ENCODE assay signal across 19 cellular contexts in genomic region chr20:1942486-1943266, GRCh38. TPM values are rescaled to one million over a fixed set of nuclear protein-coding genes. Genes with fewer than 3 reads are reported as not detected.
DNase-seq lines count a peak whose midpoint lies in the region; ATAC-seq and TF ChIP-seq lines count a peak whose summit lies in the region.
"Had no signal": no experiment of that assay in that cellular context is flagged by ENCODE, and none has a peak within 500 bp of the region (broad histone marks: within the 10 kb centered on the region; RNA-seq: fewer than 3 reads in every experiment).

No MANE protein-coding gene starts in this region.

- H3K27me3 ChIP-seq in cardiac muscle cell (no peaks in the 10 kb centered on the region), esophagus (ENCODE audit: control insufficient read depth in 1 of 2, insufficient read depth in 2 of 2, low read length in 2 of 2) (no peaks in the 10 kb centered on the region), tibial nerve (no peaks in the 10 kb centered on the region)
- H3K27me3 ChIP-seq: Peyer's patch had no signal

- no peak for TF ChIP-seq EP300 in tibial nerve (IDR thresholded peaks at IDR 0.05)

- H3K27ac ChIP-seq in cardiac muscle cell: peak overlapping the region; percentile 54
- H3K27ac ChIP-seq in esophagus (ENCODE audit: low read depth in 2 of 2, low read length in 1 of 2): peak overlapping the region; percentile 38 to 84
- H3K27ac ChIP-seq in tibial nerve: peak overlapping the region in 3 of 4 donors; percentile 8 to 80 (median 9)

- no peaks in the 10 kb centered on the region for H3K9me3 Mint-ChIP-seq in activated T-helper 17 cell treated with anti-CD3 and anti-CD28 coated beads, Interleukin-2, amount 50 U/mL, for 72 hours

- no peak overlapping the region for H3K4me3 Mint-ChIP-seq in activated T-helper 17 cell treated with anti-CD3 and anti-CD28 coated beads, Interleukin-2, amount 50 U/mL, for 72 hours

- H3K4me1 Mint-ChIP-seq in activated T-helper 17 cell treated with anti-CD3 and anti-CD28 coated beads, Interleukin-2, amount 50 U/mL, for 72 hours: no peaks in the 10 kb centered on the region

- H3K9me3 ChIP-seq in cardiac muscle cell (ENCODE audit: low read depth) (no peaks in the 10 kb centered on the region), esophagus (ENCODE audit: control insufficient read depth in 2 of 2, insufficient read depth in 1 of 2, low read depth in 1 of 2, low read length in 1 of 2) (no peaks in the 10 kb centered on the region), tibial nerve (no peaks in the 10 kb centered on the region)
- H3K9me3 ChIP-seq: Peyer's patch had no signal

- H3K36me3 ChIP-seq in cardiac muscle cell: peaks cover 4% of the 10 kb centered on the region
- H3K36me3 ChIP-seq in esophagus (ENCODE audit: control insufficient read depth in 2 of 2, insufficient read depth in 2 of 2, low read length in 1 of 2): no peaks in the 10 kb centered on the region
- peaks cover 0 to 15% (median 0%) of the 10 kb centered on the region in 3 donors for H3K36me3 ChIP-seq in tibial nerve

- intact Hi-C loops in Right ventricle myocardium inferior (cut with DNase I): no loop called here

- H3K4me1 ChIP-seq in cardiac muscle cell (ENCODE audit: low read depth): peaks cover 67% of the 10 kb centered on the region
- peaks cover 8 to 16% of the 10 kb centered on the region in 2 donors for H3K4me1 ChIP-seq in esophagus (ENCODE audit: control insufficient read depth in 2 of 2, insufficient read depth in 2 of 2, low read length in 1 of 2)
- peaks cover 0 to 67% (median 15%) of the 10 kb centered on the region in 4 donors for H3K4me1 ChIP-seq in tibial nerve

- DNase-seq in cardiac muscle cell (ENCODE audit: low read depth in 1 of 2, low spot score in 1 of 2) (no peak), Right ventricle myocardium inferior (ENCODE audit: missing footprints) (no peak), mesenteric fat pad (ENCODE audit: low spot score) (peak; percentile 26), tibial nerve (ENCODE audit: low spot score in 2 of 2) (no peak), activated gamma-delta T cell treated with Interleukin-2 at 50 U/mL for 16 hours (no peak), HUDEP-2 (lab: John Stamatoyannopoulos, UW; ENCODE audit: unreplicated experiment in 76 of 76) (no peak)
- DNase-seq: DMS53, GDM1, Karpas-422, NCI-H1694 treated with DMSO at 0.1 percent for 48 hours, NCI-H2081 treated with DMSO at 0.1 percent for 48 hours, NCI-H2171 treated with DMSO at 0.1 percent for 48 hours, NCI-H524 treated with DMSO at 0.1 percent for 48 hours, NCI-H82 had no signal

- H3K27ac Mint-ChIP-seq in activated T-helper 17 cell treated with anti-CD3 and anti-CD28 coated beads, Interleukin-2, amount 50 U/mL, for 72 hours: no peak overlapping the region

- H3K4me3 ChIP-seq in cardiac muscle cell (no peak overlapping the region), esophagus (ENCODE audit: low read depth in 1 of 2, low read length in 2 of 2) (no peak overlapping the region), tibial nerve (no peak overlapping the region)
- H3K4me3 ChIP-seq: Peyer's patch had no signal

- 74 to 82% methylated on average over 13 of the region's 13 CpGs for WGBS in esophagus, 2 donors
- 81 to 87% methylated on average over 13 of the region's 13 CpGs for WGBS in tibial nerve, 2 donors

- no peaks in the 10 kb centered on the region for H3K36me3 Mint-ChIP-seq in activated T-helper 17 cell treated with anti-CD3 and anti-CD28 coated beads, Interleukin-2, amount 50 U/mL, for 72 hours (ENCODE audit: low read depth)

- TF ChIP-seq CTCF in cardiac muscle cell (IDR thresholded peaks at IDR 0.05; ENCODE audit: low read depth, low read length) (no peak), tibial nerve (IDR thresholded peaks at IDR 0.05) (no peak)

- H3K27me3 Mint-ChIP-seq in activated T-helper 17 cell treated with anti-CD3 and anti-CD28 coated beads, Interleukin-2, amount 50 U/mL, for 72 hours: peaks cover 35% of the 10 kb centered on the region

- no peak for ATAC-seq in Right ventricle myocardium inferior
- no peak for ATAC-seq in activated T-helper 17 cell treated with anti-CD3 and anti-CD28 coated beads, Interleukin-2, amount 50 U/mL, for 72 hours (replicated peaks)
- ATAC-seq: HCT116 had no signal

- TF ChIP-seq POLR2A in tibial nerve (IDR thresholded peaks at IDR 0.05): no peak

RNA-seq across cellular contexts. Expression of gene SIRPA, which starts 47.5 kb away (rescaled TPM):
- total RNA-seq in cardiac muscle cell (43.0 and 58.3 TPM in 2 replicates), Right ventricle myocardium inferior (20.9 TPM), mesenteric fat pad (100 TPM), tibial nerve (10 to 100 TPM; 31.7 to 53.0 (median 41.1) TPM)
- polyA plus RNA-seq in cardiac muscle cell (42.9 and 44.2 TPM in 2 replicates), esophagus (1 to 10 TPM; 5.1 to 7.9 TPM)
- under 1 TPM in 1 of 2 donors, not detected in 1; 0.05 TPM for total RNA-seq in activated T-helper 17 cell treated with anti-CD3 and anti-CD28 coated beads, Interleukin-2, amount 50 U/mL, for 72 hours

RNA-seq across cellular contexts. Expression of gene PDYN, which starts 51.2 kb away (rescaled TPM):
- 0.33 and 0.95 TPM in 2 replicates for total RNA-seq in cardiac muscle cell
- polyA plus RNA-seq in cardiac muscle cell: 1.2 TPM in 1 of 2 replicates, not detected in the other
- not detected for total RNA-seq in Right ventricle myocardium inferior
- polyA plus RNA-seq in esophagus: not detected
- not detected for total RNA-seq in mesenteric fat pad
- total RNA-seq in tibial nerve: not detected
- total RNA-seq in activated T-helper 17 cell treated with anti-CD3 and anti-CD28 coated beads, Interleukin-2, amount 50 U/mL, for 72 hours: not detected
- total RNA-seq: M059J, Peyer's patch had no signal

Comparison
In these comparisons a context has a peak if more than half of its experiments do, and no peak if none do; other contexts are left out.
1. H3K27ac ChIP-seq: peak in every context shown above with its lines; median percentile 61 in esophagus; 54 in cardiac muscle cell; 9 in tibial nerve.
2. RNA of gene SIRPA, which starts 47.5 kb away (total RNA-seq): 100 TPM in mesenteric fat pad (single experiment), 31.7 to 53.0 TPM in tibial nerve, 43.0 to 58.3 TPM in cardiac muscle cell and 20.9 TPM in Right ventricle myocardium inferior (single experiment); 0.05 TPM in activated T-helper 17 cell treated with anti-CD3 and anti-CD28 coated beads, Interleukin-2, amount 50 U/mL, for 72 hours; every median in the first group is over 10 times any median in the second.